In genomic region chr12:51020448-51021182, GRCh38 we compare ENCODE assay signal across 1 cellular context.
TF ChIP-seq lines count a peak whose summit lies in the region.

No MANE protein-coding gene starts in this region.

TF ChIP-seq in GM23338, 12 proteins besides CTCF, POLR2A, EP300 and RAD21 (continued from another document):
- TF ChIP-seq, protein P1, sequence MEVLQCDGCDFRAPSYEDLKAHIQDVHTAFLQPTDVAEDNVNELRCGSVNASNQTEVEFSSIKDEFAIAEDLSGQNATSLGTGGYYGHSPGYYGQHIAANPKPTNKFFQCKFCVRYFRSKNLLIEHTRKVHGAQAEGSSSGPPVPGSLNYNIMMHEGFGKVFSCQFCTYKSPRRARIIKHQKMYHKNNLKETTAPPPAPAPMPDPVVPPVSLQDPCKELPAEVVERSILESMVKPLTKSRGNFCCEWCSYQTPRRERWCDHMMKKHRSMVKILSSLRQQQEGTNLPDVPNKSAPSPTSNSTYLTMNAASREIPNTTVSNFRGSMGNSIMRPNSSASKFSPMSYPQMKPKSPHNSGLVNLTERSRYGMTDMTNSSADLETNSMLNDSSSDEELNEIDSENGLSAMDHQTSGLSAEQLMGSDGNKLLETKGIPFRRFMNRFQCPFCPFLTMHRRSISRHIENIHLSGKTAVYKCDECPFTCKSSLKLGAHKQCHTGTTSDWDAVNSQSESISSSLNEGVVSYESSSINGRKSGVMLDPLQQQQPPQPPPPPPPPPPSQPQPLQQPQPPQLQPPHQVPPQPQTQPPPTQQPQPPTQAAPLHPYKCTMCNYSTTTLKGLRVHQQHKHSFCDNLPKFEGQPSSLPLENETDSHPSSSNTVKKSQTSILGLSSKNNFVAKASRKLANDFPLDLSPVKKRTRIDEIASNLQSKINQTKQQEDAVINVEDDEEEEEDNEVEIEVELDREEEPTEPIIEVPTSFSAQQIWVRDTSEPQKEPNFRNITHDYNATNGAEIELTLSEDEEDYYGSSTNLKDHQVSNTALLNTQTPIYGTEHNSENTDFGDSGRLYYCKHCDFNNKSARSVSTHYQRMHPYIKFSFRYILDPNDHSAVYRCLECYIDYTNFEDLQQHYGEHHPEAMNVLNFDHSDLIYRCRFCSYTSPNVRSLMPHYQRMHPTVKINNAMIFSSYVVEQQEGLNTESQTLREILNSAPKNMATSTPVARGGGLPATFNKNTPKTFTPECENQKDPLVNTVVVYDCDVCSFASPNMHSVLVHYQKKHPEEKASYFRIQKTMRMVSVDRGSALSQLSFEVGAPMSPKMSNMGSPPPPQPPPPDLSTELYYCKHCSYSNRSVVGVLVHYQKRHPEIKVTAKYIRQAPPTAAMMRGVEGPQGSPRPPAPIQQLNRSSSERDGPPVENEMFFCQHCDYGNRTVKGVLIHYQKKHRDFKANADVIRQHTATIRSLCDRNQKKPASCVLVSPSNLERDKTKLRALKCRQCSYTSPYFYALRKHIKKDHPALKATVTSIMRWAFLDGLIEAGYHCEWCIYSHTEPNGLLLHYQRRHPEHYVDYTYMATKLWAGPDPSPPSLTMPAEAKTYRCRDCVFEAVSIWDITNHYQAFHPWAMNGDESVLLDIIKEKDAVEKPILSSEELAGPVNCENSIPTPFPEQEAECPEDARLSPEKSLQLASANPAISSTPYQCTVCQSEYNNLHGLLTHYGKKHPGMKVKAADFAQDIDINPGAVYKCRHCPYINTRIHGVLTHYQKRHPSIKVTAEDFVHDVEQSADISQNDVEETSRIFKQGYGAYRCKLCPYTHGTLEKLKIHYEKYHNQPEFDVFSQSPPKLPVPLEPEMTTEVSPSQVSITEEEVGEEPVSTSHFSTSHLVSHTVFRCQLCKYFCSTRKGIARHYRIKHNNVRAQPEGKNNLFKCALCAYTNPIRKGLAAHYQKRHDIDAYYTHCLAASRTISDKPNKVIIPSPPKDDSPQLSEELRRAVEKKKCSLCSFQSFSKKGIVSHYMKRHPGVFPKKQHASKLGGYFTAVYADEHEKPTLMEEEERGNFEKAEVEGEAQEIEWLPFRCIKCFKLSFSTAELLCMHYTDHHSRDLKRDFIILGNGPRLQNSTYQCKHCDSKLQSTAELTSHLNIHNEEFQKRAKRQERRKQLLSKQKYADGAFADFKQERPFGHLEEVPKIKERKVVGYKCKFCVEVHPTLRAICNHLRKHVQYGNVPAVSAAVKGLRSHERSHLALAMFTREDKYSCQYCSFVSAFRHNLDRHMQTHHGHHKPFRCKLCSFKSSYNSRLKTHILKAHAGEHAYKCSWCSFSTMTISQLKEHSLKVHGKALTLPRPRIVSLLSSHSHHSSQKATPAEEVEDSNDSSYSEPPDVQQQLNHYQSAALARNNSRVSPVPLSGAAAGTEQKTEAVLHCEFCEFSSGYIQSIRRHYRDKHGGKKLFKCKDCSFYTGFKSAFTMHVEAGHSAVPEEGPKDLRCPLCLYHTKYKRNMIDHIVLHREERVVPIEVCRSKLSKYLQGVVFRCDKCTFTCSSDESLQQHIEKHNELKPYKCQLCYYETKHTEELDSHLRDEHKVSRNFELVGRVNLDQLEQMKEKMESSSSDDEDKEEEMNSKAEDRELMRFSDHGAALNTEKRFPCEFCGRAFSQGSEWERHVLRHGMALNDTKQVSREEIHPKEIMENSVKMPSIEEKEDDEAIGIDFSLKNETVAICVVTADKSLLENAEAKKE (CRISPR knock-in tag; IDR thresholded peaks at IDR 0.05), result no peak
- TF ChIP-seq REST (IDR thresholded peaks at IDR 0.05; ENCODE audit: unreplicated experiment), result no peak
- no peak for TF ChIP-seq NANOG (IDR thresholded peaks at IDR 0.05; ENCODE audit: borderline replicate concordance)
- no peak for TF ChIP-seq JUNB (IDR thresholded peaks at IDR 0.05; ENCODE audit: unreplicated experiment)
- TF ChIP-seq STAT1 (IDR thresholded peaks at IDR 0.05; ENCODE audit: unreplicated experiment), result no peak
- TF ChIP-seq EZH2 (IDR thresholded peaks at IDR 0.05; ENCODE audit: low read depth, unreplicated experiment), result no peak
- TF ChIP-seq EZH2phosphoT487 (IDR thresholded peaks at IDR 0.05; ENCODE audit: unreplicated experiment), result no peak
